Comparison of ENCODE assay signal across 22 cellular contexts in genomic region chr16:83554096-83554495, GRCh38.
DNase-seq lines count a peak whose midpoint lies in the region; ATAC-seq and TF ChIP-seq lines count a peak whose summit lies in the region.
"Had no signal": no experiment of that assay in that cellular context is flagged by ENCODE, and none has a peak within 500 bp of the region (broad histone marks: within the 10 kb centered on the region; RNA-seq: fewer than 3 reads in every experiment).

No MANE protein-coding gene starts in this region.

- no peaks in the 10 kb centered on the region for H3K27me3 Mint-ChIP-seq in activated naive CD4-positive, alpha-beta T cell treated with anti-CD3 and anti-CD28 coated beads, Interleukin-2, amount 10 ng/mL, durations not matched to agents 7 days and 5 days
- H3K27me3 Mint-ChIP-seq: CD4-positive, CD25-positive, alpha-beta regulatory T cell; CD8-positive, alpha-beta memory T cell had no signal

- H3K4me3 ChIP-seq in fibroblast of the aortic adventitia (ENCODE audit: low read depth, low read length), result no peak overlapping the region
- no peak overlapping the region for H3K4me3 ChIP-seq in osteoblast (ENCODE audit: insufficient read depth, low read length)
- H3K4me3 ChIP-seq in upper lobe of left lung, result no peak overlapping the region

- H4K20me1 ChIP-seq in osteoblast (ENCODE audit: insufficient read depth, low read length), result no peaks in the 10 kb centered on the region

- H3K4me1 Mint-ChIP-seq in activated naive CD4-positive, alpha-beta T cell treated with anti-CD3 and anti-CD28 coated beads, Interleukin-2, amount 10 ng/mL, durations not matched to agents 7 days and 5 days, result no peaks in the 10 kb centered on the region
- H3K4me1 Mint-ChIP-seq: CD4-positive, CD25-positive, alpha-beta regulatory T cell; CD8-positive, alpha-beta memory T cell had no signal

- H3K4me2 ChIP-seq in osteoblast (ENCODE audit: insufficient read depth, low read length), result no peak overlapping the region

- H3K4me1 ChIP-seq in osteoblast (ENCODE audit: insufficient read depth, low read length), result peaks cover 15% of the 10 kb centered on the region
- H3K4me1 ChIP-seq in upper lobe of left lung, result no peaks in the 10 kb centered on the region
- H3K4me1 ChIP-seq: BE2C had no signal

- no peak for TF ChIP-seq POLR2A in upper lobe of left lung (IDR thresholded peaks at IDR 0.05)

- CTCF ChIA-PET in activated naive CD4-positive, alpha-beta T cell treated with anti-CD3 and anti-CD28 coated beads, Interleukin-2, amount 10 ng/mL, durations not matched to agents 7 days and 5 days (lab: Charles Lee), result no interaction called here

- TF ChIP-seq CTCF in VCaP (conservative IDR thresholded peaks at IDR 0.05) (no peak), fibroblast of the aortic adventitia (IDR thresholded peaks at IDR 0.05; ENCODE audit: insufficient read depth, low read length) (no peak), osteoblast (IDR thresholded peaks at IDR 0.05; ENCODE audit: extremely low read depth, low read depth, low read length) (no peak), upper lobe of left lung (IDR thresholded peaks at IDR 0.05) (no peak)

- DNase-seq in GM03348 (ENCODE audit: low spot score) (peak; percentile 20), fibroblast of the aortic adventitia (ENCODE audit: low read depth) (peak; percentile 41), osteoblast (ENCODE audit: insufficient read length, low spot score, missing footprints) (peak; percentile 35), NCI-H2081 (lab: John Stamatoyannopoulos, UW) (no peak), upper lobe of left lung (no peak)
- no peak for DNase-seq in activated naive CD4-positive, alpha-beta T cell treated with anti-CD3 and anti-CD28 coated beads, Interleukin-2, amount 10 ng/mL, durations not matched to agents 7 days and 5 days
- DNase-seq: ACHN; BE2C; C1 segment of cervical spinal cord; CD4-positive, CD25-positive, alpha-beta regulatory T cell; CD8-positive, alpha-beta memory T cell; COR-L47; DMS 273 treated with DMSO at 0.1 percent for 48 hours; DMS53; DND-41; GDM1; GOT3; H7; HFFc6 had no signal

- H3K9me3 ChIP-seq in osteoblast (ENCODE audit: low read depth, low read length), result no peaks in the 10 kb centered on the region
- no peaks in the 10 kb centered on the region for H3K9me3 ChIP-seq in upper lobe of left lung
- H3K9me3 ChIP-seq: BE2C had no signal

- ATAC-seq in HG02798 (IDR thresholded peaks at IDR 0.05; ENCODE audit: poor library complexity, unreplicated experiment) (no peak), upper lobe of left lung (ENCODE audit: low FRiP score in 2 of 2) (no peak)
- ATAC-seq: HCT116 had no signal

- 69 to 75% methylated on average over 3 of the region's 3 CpGs for WGBS in upper lobe of left lung, 2 donors

- H3K36me3 Mint-ChIP-seq in activated naive CD4-positive, alpha-beta T cell treated with anti-CD3 and anti-CD28 coated beads, Interleukin-2, amount 10 ng/mL, durations not matched to agents 7 days and 5 days, result no peaks in the 10 kb centered on the region
- H3K36me3 Mint-ChIP-seq: CD4-positive, CD25-positive, alpha-beta regulatory T cell; CD8-positive, alpha-beta memory T cell had no signal

- TF ChIP-seq EP300 in upper lobe of left lung (IDR thresholded peaks at IDR 0.05), result no peak

- H3K4me3 Mint-ChIP-seq in activated naive CD4-positive, alpha-beta T cell treated with anti-CD3 and anti-CD28 coated beads, Interleukin-2, amount 10 ng/mL, durations not matched to agents 7 days and 5 days, result no peak overlapping the region
- H3K4me3 Mint-ChIP-seq: CD4-positive, CD25-positive, alpha-beta regulatory T cell; CD8-positive, alpha-beta memory T cell; HFFc6 had no signal

- H3K79me2 ChIP-seq in osteoblast (ENCODE audit: insufficient read depth, low read length), result no peaks in the 10 kb centered on the region

- H2AFZ ChIP-seq in osteoblast (ENCODE audit: low read length), result no peak overlapping the region

- no peak overlapping the region for H3K27ac Mint-ChIP-seq in activated naive CD4-positive, alpha-beta T cell treated with anti-CD3 and anti-CD28 coated beads, Interleukin-2, amount 10 ng/mL, durations not matched to agents 7 days and 5 days
- H3K27ac Mint-ChIP-seq: CD4-positive, CD25-positive, alpha-beta regulatory T cell; CD8-positive, alpha-beta memory T cell; HFFc6 had no signal

- H3K27ac ChIP-seq in VCaP (peak overlapping the region; percentile 25; the same call in 1 of the 2 replicates), osteoblast (ENCODE audit: low read depth, low read length) (no peak overlapping the region), upper lobe of left lung (no peak overlapping the region)

- H3K36me3 ChIP-seq in osteoblast (ENCODE audit: insufficient read depth, low read length) (no peaks in the 10 kb centered on the region), upper lobe of left lung (no peaks in the 10 kb centered on the region)
- H3K36me3 ChIP-seq: BE2C had no signal

- H3K9me3 Mint-ChIP-seq in activated naive CD4-positive, alpha-beta T cell treated with anti-CD3 and anti-CD28 coated beads, Interleukin-2, amount 10 ng/mL, durations not matched to agents 7 days and 5 days, result no peaks in the 10 kb centered on the region

- H3K27me3 ChIP-seq in osteoblast (ENCODE audit: insufficient read depth, low read length) (no peaks in the 10 kb centered on the region), upper lobe of left lung (no peaks in the 10 kb centered on the region)
- H3K27me3 ChIP-seq: BE2C had no signal

Comparison
In these comparisons a context has a peak if more than half of its experiments do, and no peak if none do; other contexts are left out.
1. DNase-seq: peak in GM03348 (single experiment), fibroblast of the aortic adventitia (single experiment) and osteoblast (single experiment); none in activated naive CD4-positive, alpha-beta T cell treated with anti-CD3 and anti-CD28 coated beads, Interleukin-2, amount 10 ng/mL, durations not matched to agents 7 days and 5 days (single experiment), NCI-H2081 (0 of 2) and upper lobe of left lung (0 of 2).